Comparison of ENCODE assay signal across 1 cellular context in the genomic region with DNA sequence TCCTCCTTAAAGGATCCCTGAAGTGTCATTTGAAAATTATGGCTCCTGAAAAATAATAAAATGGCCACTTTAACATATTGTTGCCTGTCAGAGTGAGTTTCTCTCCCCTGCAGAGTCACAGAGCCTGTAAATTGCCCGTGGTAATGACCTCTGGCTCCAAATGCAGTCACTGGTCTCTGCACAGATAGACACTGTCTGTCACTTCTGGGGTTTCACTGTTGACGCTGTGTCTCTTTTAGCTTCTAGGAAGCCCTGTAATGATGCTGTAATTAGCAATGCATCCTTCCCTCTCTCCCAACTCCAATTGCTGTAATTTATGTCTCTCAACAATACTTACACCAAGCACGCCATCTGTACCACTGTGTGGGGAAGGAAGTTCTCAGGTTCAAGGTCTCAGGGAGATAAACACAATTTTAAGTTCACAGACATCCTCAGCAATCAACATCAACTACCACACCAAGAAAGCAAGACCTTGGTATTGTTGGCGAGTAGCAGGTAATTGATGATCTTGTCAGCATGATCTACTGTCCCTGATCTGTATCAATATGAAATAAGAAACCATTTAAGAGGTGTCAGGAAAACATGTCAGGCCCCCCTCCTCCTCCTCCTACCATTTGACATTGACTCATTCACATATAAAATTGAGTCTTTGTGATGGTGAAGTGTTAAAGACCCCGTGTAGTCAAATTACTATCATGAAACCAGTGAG.
TF ChIP-seq lines count a peak whose summit lies in the region.

No MANE protein-coding gene starts in this region.

TF ChIP-seq in HEK293, 187 proteins besides CTCF, POLR2A, EP300 and RAD21 (continued from another document):
- TF ChIP-seq, protein P1, sequence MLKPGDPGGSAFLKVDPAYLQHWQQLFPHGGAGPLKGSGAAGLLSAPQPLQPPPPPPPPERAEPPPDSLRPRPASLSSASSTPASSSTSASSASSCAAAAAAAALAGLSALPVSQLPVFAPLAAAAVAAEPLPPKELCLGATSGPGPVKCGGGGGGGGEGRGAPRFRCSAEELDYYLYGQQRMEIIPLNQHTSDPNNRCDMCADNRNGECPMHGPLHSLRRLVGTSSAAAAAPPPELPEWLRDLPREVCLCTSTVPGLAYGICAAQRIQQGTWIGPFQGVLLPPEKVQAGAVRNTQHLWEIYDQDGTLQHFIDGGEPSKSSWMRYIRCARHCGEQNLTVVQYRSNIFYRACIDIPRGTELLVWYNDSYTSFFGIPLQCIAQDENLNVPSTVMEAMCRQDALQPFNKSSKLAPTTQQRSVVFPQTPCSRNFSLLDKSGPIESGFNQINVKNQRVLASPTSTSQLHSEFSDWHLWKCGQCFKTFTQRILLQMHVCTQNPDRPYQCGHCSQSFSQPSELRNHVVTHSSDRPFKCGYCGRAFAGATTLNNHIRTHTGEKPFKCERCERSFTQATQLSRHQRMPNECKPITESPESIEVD (tag by site-specific recombination; IDR thresholded peaks at IDR 0.05), result peak; percentile 59
- TF ChIP-seq, protein P2, sequence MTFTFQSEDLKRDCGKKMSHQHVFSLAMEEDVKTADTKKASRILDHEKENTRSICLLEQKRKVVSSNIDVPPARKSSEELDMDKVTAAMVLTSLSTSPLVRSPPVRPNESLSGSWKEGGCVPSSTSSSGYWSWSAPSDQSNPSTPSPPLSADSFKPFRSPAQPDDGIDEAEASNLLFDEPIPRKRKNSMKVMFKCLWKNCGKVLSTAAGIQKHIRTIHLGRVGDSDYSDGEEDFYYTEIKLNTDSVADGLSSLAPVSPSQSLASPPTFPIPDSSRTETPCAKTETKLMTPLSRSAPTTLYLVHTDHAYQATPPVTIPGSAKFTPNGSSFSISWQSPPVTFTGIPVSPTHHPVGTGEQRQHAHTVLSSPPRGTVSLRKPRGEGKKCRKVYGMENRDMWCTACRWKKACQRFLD (tag by site-specific recombination; IDR thresholded peaks at IDR 0.05), result no peak
- TF ChIP-seq MEIS1 (CRISPR knock-in tag; IDR thresholded peaks at IDR 0.05; ENCODE audit: borderline replicate concordance) (no peak), ZNF391 (tag by site-specific recombination; IDR thresholded peaks at IDR 0.05; ENCODE audit: borderline replicate concordance, low read depth) (no peak), ZNF433 (tag by site-specific recombination; IDR thresholded peaks at IDR 0.05; ENCODE audit: low read depth) (no peak), ZNF629 (tag by site-specific recombination; IDR thresholded peaks at IDR 0.05) (peak; percentile 31; the same call in 1 of the 2 replicates), ZNF114 (tag by site-specific recombination; IDR thresholded peaks at IDR 0.05) (no peak), ZBTB17 (tag by site-specific recombination; IDR thresholded peaks at IDR 0.05) (no peak), ZNF121 (tag by site-specific recombination; IDR thresholded peaks at IDR 0.05) (no peak), ZNF76 (tag by site-specific recombination; IDR thresholded peaks at IDR 0.05; ENCODE audit: borderline replicate concordance, low read depth) (no peak), GLIS1 (tag by site-specific recombination; IDR thresholded peaks at IDR 0.05) (peak; percentile 42; the same call in 1 of the 2 replicates), ZNF157 (tag by site-specific recombination; IDR thresholded peaks at IDR 0.05) (no peak), GLI2 (tag by site-specific recombination; IDR thresholded peaks at IDR 0.05; ENCODE audit: borderline replicate concordance, low read depth) (no peak), SP7 (tag by site-specific recombination; IDR thresholded peaks at IDR 0.05) (peak; percentile 98), OSR2 (tag by site-specific recombination; IDR thresholded peaks at IDR 0.05) (peak; percentile 50), ZNF623 (tag by site-specific recombination; IDR thresholded peaks at IDR 0.05) (no peak), ZNF416 (tag by site-specific recombination; IDR thresholded peaks at IDR 0.05) (no peak), IKZF3 (tag by site-specific recombination; IDR thresholded peaks at IDR 0.05) (peak; percentile 49; the same call in 1 of the 2 replicates), FEZF1 (tag by site-specific recombination; IDR thresholded peaks at IDR 0.05) (peak; percentile 53; the same call in 1 of the 2 replicates)
- TF ChIP-seq, protein P3, sequence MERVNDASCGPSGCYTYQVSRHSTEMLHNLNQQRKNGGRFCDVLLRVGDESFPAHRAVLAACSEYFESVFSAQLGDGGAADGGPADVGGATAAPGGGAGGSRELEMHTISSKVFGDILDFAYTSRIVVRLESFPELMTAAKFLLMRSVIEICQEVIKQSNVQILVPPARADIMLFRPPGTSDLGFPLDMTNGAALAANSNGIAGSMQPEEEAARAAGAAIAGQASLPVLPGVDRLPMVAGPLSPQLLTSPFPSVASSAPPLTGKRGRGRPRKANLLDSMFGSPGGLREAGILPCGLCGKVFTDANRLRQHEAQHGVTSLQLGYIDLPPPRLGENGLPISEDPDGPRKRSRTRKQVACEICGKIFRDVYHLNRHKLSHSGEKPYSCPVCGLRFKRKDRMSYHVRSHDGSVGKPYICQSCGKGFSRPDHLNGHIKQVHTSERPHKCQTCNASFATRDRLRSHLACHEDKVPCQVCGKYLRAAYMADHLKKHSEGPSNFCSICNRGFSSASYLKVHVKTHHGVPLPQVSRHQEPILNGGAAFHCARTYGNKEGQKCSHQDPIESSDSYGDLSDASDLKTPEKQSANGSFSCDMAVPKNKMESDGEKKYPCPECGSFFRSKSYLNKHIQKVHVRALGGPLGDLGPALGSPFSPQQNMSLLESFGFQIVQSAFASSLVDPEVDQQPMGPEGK (tag by site-specific recombination; IDR thresholded peaks at IDR 0.05), result no peak
- TF ChIP-seq, protein P4, sequence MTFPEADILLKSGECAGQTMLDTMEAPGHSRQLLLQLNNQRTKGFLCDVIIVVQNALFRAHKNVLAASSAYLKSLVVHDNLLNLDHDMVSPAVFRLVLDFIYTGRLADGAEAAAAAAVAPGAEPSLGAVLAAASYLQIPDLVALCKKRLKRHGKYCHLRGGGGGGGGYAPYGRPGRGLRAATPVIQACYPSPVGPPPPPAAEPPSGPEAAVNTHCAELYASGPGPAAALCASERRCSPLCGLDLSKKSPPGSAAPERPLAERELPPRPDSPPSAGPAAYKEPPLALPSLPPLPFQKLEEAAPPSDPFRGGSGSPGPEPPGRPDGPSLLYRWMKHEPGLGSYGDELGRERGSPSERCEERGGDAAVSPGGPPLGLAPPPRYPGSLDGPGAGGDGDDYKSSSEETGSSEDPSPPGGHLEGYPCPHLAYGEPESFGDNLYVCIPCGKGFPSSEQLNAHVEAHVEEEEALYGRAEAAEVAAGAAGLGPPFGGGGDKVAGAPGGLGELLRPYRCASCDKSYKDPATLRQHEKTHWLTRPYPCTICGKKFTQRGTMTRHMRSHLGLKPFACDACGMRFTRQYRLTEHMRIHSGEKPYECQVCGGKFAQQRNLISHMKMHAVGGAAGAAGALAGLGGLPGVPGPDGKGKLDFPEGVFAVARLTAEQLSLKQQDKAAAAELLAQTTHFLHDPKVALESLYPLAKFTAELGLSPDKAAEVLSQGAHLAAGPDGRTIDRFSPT (tag by site-specific recombination; IDR thresholded peaks at IDR 0.05), result 0 out of 2 replicates have a peak, but pooled peaks have one; percentile 61
- TF ChIP-seq, protein P5, sequence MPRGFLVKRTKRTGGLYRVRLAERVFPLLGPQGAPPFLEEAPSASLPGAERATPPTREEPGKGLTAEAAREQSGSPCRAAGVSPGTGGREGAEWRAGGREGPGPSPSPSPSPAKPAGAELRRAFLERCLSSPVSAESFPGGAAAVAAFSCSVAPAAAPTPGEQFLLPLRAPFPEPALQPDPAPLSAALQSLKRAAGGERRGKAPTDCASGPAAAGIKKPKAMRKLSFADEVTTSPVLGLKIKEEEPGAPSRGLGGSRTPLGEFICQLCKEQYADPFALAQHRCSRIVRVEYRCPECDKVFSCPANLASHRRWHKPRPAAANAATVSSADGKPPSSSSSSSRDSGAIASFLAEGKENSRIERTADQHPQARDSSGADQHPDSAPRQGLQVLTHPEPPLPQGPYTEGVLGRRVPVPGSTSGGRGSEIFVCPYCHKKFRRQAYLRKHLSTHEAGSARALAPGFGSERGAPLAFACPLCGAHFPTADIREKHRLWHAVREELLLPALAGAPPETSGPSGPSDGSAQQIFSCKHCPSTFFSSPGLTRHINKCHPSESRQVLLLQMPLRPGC (tag by site-specific recombination; IDR thresholded peaks at IDR 0.05), result no peak
- TF ChIP-seq, protein P6, sequence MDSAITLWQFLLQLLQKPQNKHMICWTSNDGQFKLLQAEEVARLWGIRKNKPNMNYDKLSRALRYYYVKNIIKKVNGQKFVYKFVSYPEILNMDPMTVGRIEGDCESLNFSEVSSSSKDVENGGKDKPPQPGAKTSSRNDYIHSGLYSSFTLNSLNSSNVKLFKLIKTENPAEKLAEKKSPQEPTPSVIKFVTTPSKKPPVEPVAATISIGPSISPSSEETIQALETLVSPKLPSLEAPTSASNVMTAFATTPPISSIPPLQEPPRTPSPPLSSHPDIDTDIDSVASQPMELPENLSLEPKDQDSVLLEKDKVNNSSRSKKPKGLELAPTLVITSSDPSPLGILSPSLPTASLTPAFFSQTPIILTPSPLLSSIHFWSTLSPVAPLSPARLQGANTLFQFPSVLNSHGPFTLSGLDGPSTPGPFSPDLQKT (IDR thresholded peaks at IDR 0.05; ENCODE audit: borderline replicate concordance, low read depth, low read length), result no peak
